ENCODE assay signal across 7 cellular contexts in the genomic region with DNA sequence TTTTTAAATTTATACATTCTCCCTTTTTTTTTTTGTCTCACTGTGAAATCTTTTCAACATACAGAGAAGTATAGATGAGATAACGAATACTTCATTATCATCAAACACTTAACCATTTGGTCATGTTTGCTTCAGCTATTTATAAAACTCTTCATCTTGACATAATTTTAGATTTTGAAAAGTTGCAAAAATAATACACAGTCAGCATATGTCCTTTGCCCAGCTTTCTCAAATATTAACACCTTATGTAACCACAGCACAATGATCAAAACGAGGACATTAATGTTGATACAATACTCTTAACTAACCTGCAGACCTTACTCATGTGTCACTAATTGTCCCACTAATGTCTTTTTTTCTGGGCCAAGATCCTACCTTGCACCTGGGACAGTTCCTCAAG. TPM values are rescaled to one million over a fixed set of nuclear protein-coding genes. Genes with fewer than 3 reads are reported as not detected.
"Had no signal": no experiment of that assay in that cellular context is flagged by ENCODE, and none has a peak within 500 bp of the region (broad histone marks: within the 10 kb centered on the region; RNA-seq: fewer than 3 reads in every experiment).

No MANE protein-coding gene starts in this region.

- ATAC-seq: GM23338 had no signal

- DNase-seq: H9, HCEC 1CT, KG1 had no signal

- H3K4me2 ChIP-seq: GM23338 had no signal

- H2AFZ ChIP-seq: GM23338 had no signal

- H3K4me3 ChIP-seq: GM23338 had no signal

- FAIRE-seq: H1, H54 had no signal

RNA-seq across cellular contexts. Expression of gene DACT1, which starts 36.0 kb away (rescaled TPM):
- total RNA-seq: HT-29 had no signal
